17 cellular contexts compared by ENCODE assay signal in the genomic region with DNA sequence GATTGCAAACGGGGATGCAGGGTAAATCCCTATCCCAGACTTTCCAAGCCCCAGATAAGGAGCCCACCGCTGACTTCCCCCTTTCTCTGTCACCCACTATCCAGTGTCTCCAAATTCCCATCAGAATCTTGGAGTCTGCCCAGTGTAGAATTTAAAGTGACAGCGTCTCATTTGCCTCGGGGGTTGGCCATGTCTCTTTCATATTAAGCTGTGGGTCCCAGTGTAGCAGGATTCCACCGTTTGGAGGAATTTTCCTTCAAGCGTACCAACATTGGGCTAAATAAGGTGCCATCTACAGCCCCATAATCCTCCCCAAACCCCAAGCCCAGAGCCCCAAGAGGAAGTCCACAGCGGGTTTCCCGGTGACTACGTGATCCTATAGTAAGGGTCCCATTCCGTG. TPM values are rescaled to one million over a fixed set of nuclear protein-coding genes. Genes with fewer than 3 reads are reported as not detected.
DNase-seq lines count a peak whose midpoint lies in the region; ATAC-seq and TF ChIP-seq lines count a peak whose summit lies in the region.
"Had no signal": no experiment of that assay in that cellular context is flagged by ENCODE, and none has a peak within 500 bp of the region (broad histone marks: within the 10 kb centered on the region; RNA-seq: fewer than 3 reads in every experiment).

No MANE protein-coding gene starts in this region.

- peak overlapping the region; percentile 34 for H3K4me3 Mint-ChIP-seq in MCF 10A (ENCODE audit: unreplicated experiment)
- H3K4me3 Mint-ChIP-seq: natural killer cell, T-helper 17 cell had no signal

- no peak for ATAC-seq in GM18907 (IDR thresholded peaks at IDR 0.05; ENCODE audit: unreplicated experiment)
- no peak for ATAC-seq in HG02571 (IDR thresholded peaks at IDR 0.05; ENCODE audit: unreplicated experiment)
- ATAC-seq: natural killer cell, T-helper 17 cell had no signal

- TF ChIP-seq POLR2A in transverse colon (IDR thresholded peaks at IDR 0.05): no peak

- peaks cover 12% of the 10 kb centered on the region for H3K4me1 ChIP-seq in smooth muscle cell (ENCODE audit: low read depth)
- peaks cover 0 to 10% (median 4%) of the 10 kb centered on the region in 4 donors for H3K4me1 ChIP-seq in transverse colon

- peaks cover 8% of the 10 kb centered on the region for H3K9me3 Mint-ChIP-seq in MCF 10A (ENCODE audit: unreplicated experiment)

- no peaks in the 10 kb centered on the region for H3K36me3 ChIP-seq in smooth muscle cell (ENCODE audit: low read depth)
- H3K36me3 ChIP-seq in transverse colon: no peaks in the 10 kb centered on the region
- H3K36me3 ChIP-seq: thyroid gland had no signal

- TF ChIP-seq CTCF in MCF 10A (IDR thresholded peaks at IDR 0.05; ENCODE audit: unreplicated experiment) (no peak), smooth muscle cell (IDR thresholded peaks at IDR 0.05; ENCODE audit: borderline replicate concordance, insufficient read depth, poor library complexity, severe bottlenecking) (no peak), transverse colon (IDR thresholded peaks at IDR 0.05) (no peak)

- peak overlapping the region; percentile 90 for H3K4me2 ChIP-seq in smooth muscle cell
- H3K4me2 ChIP-seq: PC-9 had no signal

- H3K27me3 Mint-ChIP-seq in MCF 10A (ENCODE audit: insufficient read depth, unreplicated experiment): peaks cover 16% of the 10 kb centered on the region

- TF ChIP-seq EP300 in transverse colon (IDR thresholded peaks at IDR 0.05; ENCODE audit: low read depth): no peak

- H3K4me3 ChIP-seq in smooth muscle cell (peak overlapping the region; percentile 56), transverse colon (no peak overlapping the region)
- H3K4me3 ChIP-seq: PC-9, thyroid gland had no signal

- H3F3A ChIP-seq in smooth muscle cell (ENCODE audit: low read depth): no peaks in the 10 kb centered on the region

- 4% methylated on average over 10 of the region's 10 CpGs for WGBS in smooth muscle cell (ENCODE audit: low lambda C conversion rate)
- 7 to 17% methylated on average over 3 to 10 of the region's 10 CpGs for WGBS in transverse colon (ENCODE audit: low coverage in 1 of 2), 2 donors

- POLR2A ChIA-PET in MCF 10A (lab: Yijun Ruan, JAX): no interaction called here

- no peak overlapping the region for H3K27ac Mint-ChIP-seq in MCF 10A (ENCODE audit: low read depth, unreplicated experiment)
- H3K27ac Mint-ChIP-seq: natural killer cell, T-helper 17 cell had no signal

- H3K27ac ChIP-seq in layer of hippocampus (ENCODE audit: low read depth, low read length): peak overlapping the region; percentile 13
- H3K27ac ChIP-seq in smooth muscle cell (ENCODE audit: low read depth): no peak overlapping the region
- no peak overlapping the region for H3K27ac ChIP-seq in transverse colon
- H3K27ac ChIP-seq: HL-60, PC-9, thyroid gland had no signal

- peaks cover 5% of the 10 kb centered on the region for H3K36me3 Mint-ChIP-seq in MCF 10A (ENCODE audit: insufficient read depth, unreplicated experiment)
- H3K36me3 Mint-ChIP-seq: natural killer cell had no signal

- in situ Hi-C loops in transverse colon (cut with MboI; ENCODE audit: low pct_ligation_motif_present in 1 of 4, low pct_unique_long_range_greater_than_20kb in 1 of 4, low sequenced_read_pairs in 3 of 4): loop anchor here in 1 of 4 donors (25.0 kb wide), 1 partner anchor 1906 kb away; no protein-coding TSS in a partner anchor

- H2AFZ ChIP-seq in smooth muscle cell (ENCODE audit: low read depth): no peak overlapping the region
- H2AFZ ChIP-seq: PC-9 had no signal

- no peaks in the 10 kb centered on the region for H4K20me1 ChIP-seq in smooth muscle cell (ENCODE audit: low read depth)

- no peaks in the 10 kb centered on the region for H3K79me2 ChIP-seq in smooth muscle cell (ENCODE audit: low read depth)

- DNase-seq in NCI-H748 (lab: John Stamatoyannopoulos, UW; ENCODE audit: unreplicated experiment) (peak; percentile 62), NCI-H748 treated with DMSO at 0.1 percent for 48 hours (lab: John Stamatoyannopoulos, UW) (no peak), MCF 10A (ENCODE audit: unreplicated experiment) (no peak), smooth muscle cell (lab: John Stamatoyannopoulos, UW; ENCODE audit: unreplicated experiment) (no peak), transverse colon (no peak)
- DNase-seq: activated CD4-positive, alpha-beta T cell treated with anti-CD3 and anti-CD28 coated beads, Interleukin-2, amount 50 U/mL, for 48 hours; activated gamma-delta T cell; DMS153; natural killer cell; NCI-H2107; PC-9; T-helper 17 cell; thyroid gland had no signal

- intact Hi-C loops in MCF 10A (cut with micrococcal nuclease) (no loop called here), transverse colon (cut with DNase I; ENCODE audit: low total_unique reads) (no loop called here)

- no peaks in the 10 kb centered on the region for H3K4me1 Mint-ChIP-seq in MCF 10A (ENCODE audit: insufficient read depth, unreplicated experiment)
- H3K4me1 Mint-ChIP-seq: natural killer cell, T-helper 17 cell had no signal

- H3K9ac ChIP-seq in smooth muscle cell (ENCODE audit: low read depth): no peak overlapping the region

- CTCF ChIA-PET in MCF 10A (lab: Yijun Ruan, JAX): no interaction called here

- no TSS peak for BruUV-seq in MCF 10A (replicated peaks; lab: Mats Ljungman, UMichigan)

- peaks cover 2% of the 10 kb centered on the region for H3K27me3 ChIP-seq in layer of hippocampus (ENCODE audit: control insufficient read depth, insufficient read depth, low read length)
- H3K27me3 ChIP-seq in smooth muscle cell (ENCODE audit: low read depth): peaks cover 54% of the 10 kb centered on the region
- H3K27me3 ChIP-seq in transverse colon: peaks cover 55% of the 10 kb centered on the region

- H3K9me3 ChIP-seq in smooth muscle cell (replicated peaks; ENCODE audit: low read depth): no peaks in the 10 kb centered on the region
- no peaks in the 10 kb centered on the region for H3K9me3 ChIP-seq in transverse colon
- H3K9me3 ChIP-seq: thyroid gland had no signal

RNA-seq across cellular contexts. Expression of gene BRINP1, which starts 1.1 kb away (rescaled TPM):
- total RNA-seq in MCF 10A (2022) (not detected in 2 replicates), smooth muscle cell (0.45 and 0.54 TPM in 2 replicates), transverse colon (under 1 TPM in 1 of 4 donors, not detected in 3; 0.27 TPM)
- 0.19 TPM in 1 of 2 replicates, not detected in the other for polyA plus RNA-seq in smooth muscle cell
- total RNA-seq: natural killer cell, PC-9, T-helper 17 cell had no signal
